In the genomic region with DNA sequence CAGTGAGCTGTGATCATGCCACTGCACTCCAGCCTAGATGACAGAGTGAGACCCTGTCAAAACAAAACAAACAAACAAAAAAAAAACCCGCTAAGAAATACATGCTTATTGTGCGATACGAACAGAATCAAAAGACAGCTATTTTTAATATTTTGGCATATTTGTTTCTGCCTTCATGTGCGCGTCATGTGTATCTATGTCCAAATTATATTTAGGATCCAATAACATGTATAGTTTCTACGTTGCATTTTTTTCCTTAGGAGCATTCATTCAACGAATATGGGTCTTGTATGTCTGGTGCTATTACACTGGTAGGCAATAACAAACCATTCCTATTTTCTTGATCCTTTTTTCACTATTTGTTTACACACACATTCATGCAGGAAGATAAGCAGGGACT, we compare ENCODE assay signal across 11 cellular contexts. TPM values are rescaled to one million over a fixed set of nuclear protein-coding genes. Genes with fewer than 3 reads are reported as not detected.
A peak's percentile ranks its signal among the peaks of the same experiment; 100 is the strongest.
DNase-seq lines count a peak whose midpoint lies in the region; ATAC-seq and TF ChIP-seq lines count a peak whose summit lies in the region.
"Had no signal": no experiment of that assay in that cellular context is flagged by ENCODE, and none has a peak within 500 bp of the region (broad histone marks: within the 10 kb centered on the region; RNA-seq: fewer than 3 reads in every experiment).

No MANE protein-coding gene starts in this region.

- H3K27me3 ChIP-seq in iPS-18a (ENCODE audit: control insufficient read depth, insufficient read depth, low read length) (no peaks in the 10 kb centered on the region), subcutaneous abdominal adipose tissue (ENCODE audit: control insufficient read depth in 5 of 5, insufficient read depth in 4 of 5, low read length in 5 of 5) (no peaks in the 10 kb centered on the region)
- H3K27me3 ChIP-seq: esophagus muscularis mucosa had no signal

- intact Hi-C loops in activated T-helper 1 cell treated with anti-CD3 and anti-CD28 coated beads, Interleukin-12 subunit alpha, Interleukin-12 subunit beta, Interleukin-2, Interleukin-4 antibody, amounts not matched to agents 30 ng/mL and 10 ng/mL and 1 ng/mL, durations not matched to agents 14 hours and 24 hours and 36 hours (cut with micrococcal nuclease) = loop anchor here (2.0 to 10.0 kb wide), 5 partner anchors 106 to 701 kb away; partner anchors contain the start of genes CD55, CR1L, PFKFB2 and YOD1

- peak overlapping the region; percentile 99 for H3K4me3 Mint-ChIP-seq in activated T-cell treated with anti-CD3 and anti-CD28 coated beads, Interleukin-2, amount 50 U/mL, for 24 hours
- peak overlapping the region; percentile 98 for H3K4me3 Mint-ChIP-seq in activated T-helper 1 cell treated with anti-CD3 and anti-CD28 coated beads, Interleukin-12 subunit alpha, Interleukin-12 subunit beta, Interleukin-2, Interleukin-4 antibody, amounts not matched to agents 30 ng/mL and 10 ng/mL and 1 ng/mL, durations not matched to agents 14 hours and 24 hours and 36 hours

- no peaks in the 10 kb centered on the region for H3K9me3 ChIP-seq in iPS-18a (ENCODE audit: control insufficient read depth, low read depth, low read length)
- H3K9me3 ChIP-seq in subcutaneous abdominal adipose tissue (ENCODE audit: control insufficient read depth in 5 of 5, low read length in 5 of 5) = no peaks in the 10 kb centered on the region
- H3K9me3 ChIP-seq: esophagus muscularis mucosa had no signal

- H3K36me3 Mint-ChIP-seq in activated T-cell treated with anti-CD3 and anti-CD28 coated beads, Interleukin-2, amount 50 U/mL, for 24 hours (ENCODE audit: low read depth) = peaks cover 44% of the 10 kb centered on the region
- H3K36me3 Mint-ChIP-seq in activated T-helper 1 cell treated with anti-CD3 and anti-CD28 coated beads, Interleukin-12 subunit alpha, Interleukin-12 subunit beta, Interleukin-2, Interleukin-4 antibody, amounts not matched to agents 30 ng/mL and 10 ng/mL and 1 ng/mL, durations not matched to agents 14 hours and 24 hours and 36 hours (ENCODE audit: low read depth) = peaks cover 11% of the 10 kb centered on the region

- ATAC-seq in GM19351 (IDR thresholded peaks at IDR 0.05; ENCODE audit: unreplicated experiment) = no peak

- H3K9ac ChIP-seq in iPS-18a (ENCODE audit: low read length) = peak overlapping the region; percentile 83
- peak overlapping the region in 3 of 5 donors; percentile 30 to 92 (median 64) for H3K9ac ChIP-seq in subcutaneous abdominal adipose tissue (ENCODE audit: low read length in 5 of 5)

- H3K9me3 Mint-ChIP-seq in activated T-cell treated with anti-CD3 and anti-CD28 coated beads, Interleukin-2, amount 50 U/mL, for 24 hours = no peaks in the 10 kb centered on the region
- H3K9me3 Mint-ChIP-seq in activated T-helper 1 cell treated with anti-CD3 and anti-CD28 coated beads, Interleukin-12 subunit alpha, Interleukin-12 subunit beta, Interleukin-2, Interleukin-4 antibody, amounts not matched to agents 30 ng/mL and 10 ng/mL and 1 ng/mL, durations not matched to agents 14 hours and 24 hours and 36 hours = no peaks in the 10 kb centered on the region

- H3K27me3 Mint-ChIP-seq in activated T-cell treated with anti-CD3 and anti-CD28 coated beads, Interleukin-2, amount 50 U/mL, for 24 hours = no peaks in the 10 kb centered on the region
- H3K27me3 Mint-ChIP-seq in activated T-helper 1 cell treated with anti-CD3 and anti-CD28 coated beads, Interleukin-12 subunit alpha, Interleukin-12 subunit beta, Interleukin-2, Interleukin-4 antibody, amounts not matched to agents 30 ng/mL and 10 ng/mL and 1 ng/mL, durations not matched to agents 14 hours and 24 hours and 36 hours (ENCODE audit: insufficient read depth) = no peaks in the 10 kb centered on the region

- H3K36me3 ChIP-seq in iPS-18a (ENCODE audit: control insufficient read depth, low read depth, low read length) = peaks cover 23% of the 10 kb centered on the region
- peaks cover 9 to 18% (median 12%) of the 10 kb centered on the region in 5 donors for H3K36me3 ChIP-seq in subcutaneous abdominal adipose tissue (ENCODE audit: control insufficient read depth in 5 of 5, insufficient read depth in 5 of 5, low read length in 5 of 5)

- H3K4me3 ChIP-seq in iPS-18a (ENCODE audit: low read length) (peak overlapping the region; percentile 98), subcutaneous abdominal adipose tissue (ENCODE audit: low read depth in 1 of 5, low read length in 5 of 5) (peak overlapping the region; percentile 89 to 98 (median 91))

- peaks cover 33% of the 10 kb centered on the region for H3K4me1 ChIP-seq in iPS-18a (ENCODE audit: control insufficient read depth, low read depth, low read length)
- H3K4me1 ChIP-seq in subcutaneous abdominal adipose tissue (ENCODE audit: control insufficient read depth in 5 of 5, insufficient read depth in 5 of 5, low read length in 5 of 5) = peaks cover 11 to 58% (median 47%) of the 10 kb centered on the region in 5 donors

- no peak overlapping the region for H3K27ac ChIP-seq in iPS-18a (ENCODE audit: low read length)
- H3K27ac ChIP-seq in subcutaneous abdominal adipose tissue (ENCODE audit: low read depth, low read length) = peak overlapping the region; percentile 98

- no peak for DNase-seq in activated T-cell treated with anti-CD3 and anti-CD28 coated beads, Interleukin-2, amount 50 U/mL, for 24 hours
- DNase-seq in activated T-cell treated with anti-CD3 and anti-CD28 coated beads, Interleukin-2, amount 50 U/mL, for 1 hour = no peak
- no peak for DNase-seq in activated T-helper 1 cell treated with anti-CD3 and anti-CD28 coated beads, Interleukin-12 subunit alpha, Interleukin-12 subunit beta, Interleukin-2, Interleukin-4 antibody, amounts not matched to agents 30 ng/mL and 10 ng/mL and 1 ng/mL, durations not matched to agents 14 hours and 24 hours and 36 hours (ENCODE audit: low spot score)
- DNase-seq in GM20000 (ENCODE audit: low spot score) (no peak), DMS114 treated with DMSO at 0.1 percent for 48 hours (lab: John Stamatoyannopoulos, UW; ENCODE audit: unreplicated experiment) (no peak)
- DNase-seq: AML-193, KG1 had no signal

- H3K27ac Mint-ChIP-seq in activated T-cell treated with anti-CD3 and anti-CD28 coated beads, Interleukin-2, amount 50 U/mL, for 24 hours = peak overlapping the region; percentile 23
- no peak overlapping the region for H3K27ac Mint-ChIP-seq in activated T-helper 1 cell treated with anti-CD3 and anti-CD28 coated beads, Interleukin-12 subunit alpha, Interleukin-12 subunit beta, Interleukin-2, Interleukin-4 antibody, amounts not matched to agents 30 ng/mL and 10 ng/mL and 1 ng/mL, durations not matched to agents 14 hours and 24 hours and 36 hours

- TF ChIP-seq CTCF in GM20000 (IDR thresholded peaks at IDR 0.05; ENCODE audit: extremely low read depth, missing control alignments) = no peak

- H3K4me1 Mint-ChIP-seq in activated T-cell treated with anti-CD3 and anti-CD28 coated beads, Interleukin-2, amount 50 U/mL, for 24 hours (ENCODE audit: low read depth) = peaks cover 77% of the 10 kb centered on the region
- H3K4me1 Mint-ChIP-seq in activated T-helper 1 cell treated with anti-CD3 and anti-CD28 coated beads, Interleukin-12 subunit alpha, Interleukin-12 subunit beta, Interleukin-2, Interleukin-4 antibody, amounts not matched to agents 30 ng/mL and 10 ng/mL and 1 ng/mL, durations not matched to agents 14 hours and 24 hours and 36 hours (ENCODE audit: low read depth) = peaks cover 69% of the 10 kb centered on the region

RNA-seq across cellular contexts. Expression of gene CD46, which starts 1.8 kb away (rescaled TPM):
- total RNA-seq in activated T-helper 1 cell treated with anti-CD3 and anti-CD28 coated beads, Interleukin-12 subunit alpha, Interleukin-12 subunit beta, Interleukin-2, Interleukin-4 antibody, amounts not matched to agents 30 ng/mL and 10 ng/mL and 1 ng/mL, durations not matched to agents 14 hours and 24 hours and 36 hours = 101 and 105 TPM in 2 replicates
